29 cellular contexts compared by ENCODE assay signal in the genomic region with DNA sequence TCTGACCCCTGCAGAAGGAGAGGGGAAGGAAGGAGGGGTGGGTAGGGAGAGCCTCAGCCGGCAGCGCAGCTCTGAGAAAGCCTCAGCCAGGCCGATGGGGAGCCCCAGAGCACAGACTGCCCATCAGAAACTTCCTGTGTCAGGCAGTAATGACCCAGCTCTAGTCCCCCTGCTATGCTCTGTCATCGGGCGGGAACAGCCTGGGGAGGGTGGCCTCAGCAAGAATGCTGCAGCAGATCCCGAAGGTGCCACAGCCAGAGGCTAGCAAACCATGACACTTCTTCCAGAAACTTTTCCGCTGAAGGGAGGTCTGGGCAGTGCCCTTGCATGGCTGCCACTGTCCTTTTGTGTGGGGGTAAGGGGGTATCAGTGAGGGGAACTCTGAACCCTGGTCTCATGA.
DNase-seq lines count a peak whose midpoint lies in the region; ATAC-seq, FAIRE-seq and TF ChIP-seq lines count a peak whose summit lies in the region.
"Had no signal": no experiment of that assay in that cellular context is flagged by ENCODE, and none has a peak within 500 bp of the region (broad histone marks: within the 10 kb centered on the region; RNA-seq: fewer than 3 reads in every experiment).

No MANE protein-coding gene starts in this region.

- H3K9me3 Mint-ChIP-seq in nephron (peaks cover 8% of the 10 kb centered on the region), chondrocyte (ENCODE audit: low read depth) (peaks cover 9% of the 10 kb centered on the region)

- H3K4me1 ChIP-seq in Loucy (ENCODE audit: insufficient read depth, low read length, poor library complexity, severe bottlenecking): peaks cover 43% of the 10 kb centered on the region
- H3K4me1 ChIP-seq in K562 (replicated peaks in 1 of 2; ENCODE audit: control insufficient read depth in 2 of 2, insufficient read depth in 2 of 2, low read length in 2 of 2): peaks cover 10 to 27% of the 10 kb centered on the region in 2 experiments

- H3K9ac ChIP-seq in Loucy (ENCODE audit: low read depth, low read length, poor library complexity, severe bottlenecking) (peak overlapping the region; percentile 47), K562 (ENCODE audit: insufficient read depth in 1 of 2, low read depth in 2 of 2, low read length in 2 of 2) (no peak overlapping the region; a peak in 1 of 4 replicates)
- H3K9ac ChIP-seq: GM23248 had no signal

- TF ChIP-seq CTCF in Loucy (conservative IDR thresholded peaks at IDR 0.05; ENCODE audit: low read length): no peak
- no peak for TF ChIP-seq CTCF in K562 (IDR thresholded peaks at IDR 0.05 in 2 of 3, conservative IDR thresholded peaks at IDR 0.05 in 1 of 3; ENCODE audit: insufficient read depth in 2 of 3, low read depth in 1 of 3, low read length in 3 of 3)
- no peak for TF ChIP-seq CTCF in nephron (IDR thresholded peaks at IDR 0.05; ENCODE audit: unreplicated experiment in 3 of 3)
- no peak for TF ChIP-seq CTCF in chondrocyte (IDR thresholded peaks at IDR 0.05)

- TF ChIP-seq EP300 in K562 (IDR thresholded peaks at IDR 0.05; ENCODE audit: low read length): no peak

- H3K4me3 ChIP-seq in Loucy (ENCODE audit: low read length, poor library complexity, severe bottlenecking) (no peak overlapping the region), K562 (no peak overlapping the region)
- H3K4me3 ChIP-seq: GM23248, PC-9, SJSA1 had no signal

- BruUV-seq in K562 (replicated peaks; lab: Mats Ljungman, UMichigan): no TSS peak

- no peaks in the 10 kb centered on the region for H3K9me1 ChIP-seq in K562 (ENCODE audit: control insufficient read depth, insufficient read depth, low read length)

- H3K27me3 Mint-ChIP-seq in nephron (ENCODE audit: low read depth) (peaks cover 15% of the 10 kb centered on the region), chondrocyte (ENCODE audit: low read depth) (no peaks in the 10 kb centered on the region)
- H3K27me3 Mint-ChIP-seq: CD4-positive, alpha-beta memory T cell had no signal

- H3K36me3 Mint-ChIP-seq in nephron (ENCODE audit: low read depth) (no peaks in the 10 kb centered on the region), chondrocyte (ENCODE audit: low read depth) (no peaks in the 10 kb centered on the region)
- H3K36me3 Mint-ChIP-seq: CD4-positive, alpha-beta memory T cell; IgD-negative memory B cell had no signal

- no peak for TF ChIP-seq RAD21 in K562 (CRISPR knock-in tag; conservative IDR thresholded peaks at IDR 0.05 in 1 of 2, IDR thresholded peaks at IDR 0.05 in 1 of 2)

- POLR2A ChIA-PET in K562 (lab: Yijun Ruan, JAX): no interaction called here

- no peak overlapping the region for H2AFZ ChIP-seq in Loucy (ENCODE audit: low read length)
- no peak overlapping the region for H2AFZ ChIP-seq in K562 (ENCODE audit: low read depth, low read length)
- H2AFZ ChIP-seq: GM23248, PC-9 had no signal

- H3K27me3 ChIP-seq in Loucy (ENCODE audit: insufficient read depth, low read length, poor library complexity, severe bottlenecking): no peaks in the 10 kb centered on the region
- H3K27me3 ChIP-seq in K562 (ENCODE audit: control insufficient read depth in 2 of 2, insufficient read depth in 2 of 2, low read length in 2 of 2): no peaks in the 10 kb centered on the region
- H3K27me3 ChIP-seq: SJSA1 had no signal

- H3K9me2 ChIP-seq in Loucy (replicated peaks; ENCODE audit: low read depth, low read length): no peaks in the 10 kb centered on the region

- peak overlapping the region; percentile 25 to 96 (median 29) for H3K27ac Mint-ChIP-seq in nephron
- no peak overlapping the region for H3K27ac Mint-ChIP-seq in chondrocyte (ENCODE audit: unreplicated experiment)
- H3K27ac Mint-ChIP-seq: IgD-negative memory B cell had no signal

- H4K20me1 ChIP-seq in Loucy (ENCODE audit: insufficient read depth, low read length, poor library complexity, severe bottlenecking) (no peaks in the 10 kb centered on the region), K562 (replicated peaks; ENCODE audit: control insufficient read depth, insufficient read depth, low read length) (no peaks in the 10 kb centered on the region)

- DNase-seq in K562 (ENCODE audit: extremely low read depth in 1 of 4, low spot score in 3 of 4) (peak in 2 of 4 experiments; percentile 17 to 20), LoVo (ENCODE audit: low spot score) (no peak), chondrocyte (ENCODE audit: low spot score) (no peak), COR-L47 (lab: John Stamatoyannopoulos, UW) (no peak)
- DNase-seq: C1 segment of cervical spinal cord; Caco-2; CD4-positive, alpha-beta memory T cell; DMS79; EL; GF-D8; GM23248; H9; MV-4-11; NCI-H1105; NCI-H146; NCI-H1930; NCI-H2107; NCI-H446; NCI-H524 treated with DMSO at 0.1 percent for 48 hours; NCI-H82; NK-92 treated with Interleukin-12 subunit alpha and Interleukin-12 subunit beta, amount 100 ng/mL, for 24 hours; PC-9 had no signal

- H3K27ac ChIP-seq in K562 (ENCODE audit: extremely low read depth, low read depth, low read length): no peak overlapping the region
- H3K27ac ChIP-seq: GM23248, PC-9, SJSA1 had no signal

- ATAC-seq in K562 (peak; percentile 62), GM18517 (IDR thresholded peaks at IDR 0.05; ENCODE audit: unreplicated experiment) (no peak)
- ATAC-seq: Right ventricle myocardium inferior had no signal

- 18% methylated on average over 3 of the region's 7 CpGs for WGBS in K562 (ENCODE audit: insufficient coverage, low coverage, missing lambda C conversion rate)

- H3K36me3 ChIP-seq in Loucy (ENCODE audit: insufficient read depth, low read length) (no peaks in the 10 kb centered on the region), K562 (ENCODE audit: control insufficient read depth, insufficient read depth, low read length) (no peaks in the 10 kb centered on the region)
- H3K36me3 ChIP-seq: SJSA1 had no signal

- TF ChIP-seq POLR2A in K562 (conservative IDR thresholded peaks at IDR 0.05): no peak

- H3K9me3 ChIP-seq in Loucy (ENCODE audit: insufficient read depth, low read depth, low read length) (no peaks in the 10 kb centered on the region), K562 (replicated peaks; ENCODE audit: control insufficient read depth, insufficient read depth, low read depth, low read length) (no peaks in the 10 kb centered on the region)
- H3K9me3 ChIP-seq: Caco-2, SJSA1 had no signal

- H3K4me2 ChIP-seq in Loucy (ENCODE audit: low read depth, low read length, poor library complexity, severe bottlenecking) (peak overlapping the region; percentile 48), K562 (ENCODE audit: insufficient read depth, low read length) (no peak overlapping the region)
- H3K4me2 ChIP-seq: PC-9 had no signal

- intact Hi-C loops in K562 (cut with micrococcal nuclease): loop anchor here (2.0 to 10.0 kb wide), 3 partner anchors 274 to 446 kb away; no protein-coding TSS in a partner anchor

- no peaks in the 10 kb centered on the region for H3F3A ChIP-seq in Loucy (ENCODE audit: low read depth)

- in situ Hi-C loops in K562 (cut with MboI): no loop called here

- H3K4me1 Mint-ChIP-seq in nephron (peaks cover 48% of the 10 kb centered on the region), chondrocyte (ENCODE audit: low read depth) (peaks cover 14% of the 10 kb centered on the region)

- no peak for FAIRE-seq in K562 (lab: Jason Lieb, UNC)
- FAIRE-seq: GM12891 had no signal

- H3K4me3 Mint-ChIP-seq in nephron (peak overlapping the region in 1 of 3 experiments; percentile 40), chondrocyte (ENCODE audit: unreplicated experiment) (no peak overlapping the region)
- H3K4me3 Mint-ChIP-seq: CD4-positive, alpha-beta memory T cell; IgD-negative memory B cell had no signal

- CTCF ChIA-PET in K562 (lab: Yijun Ruan, JAX; ENCODE audit: low intra/inter-chr PET ratio): no interaction called here

- H3K79me2 ChIP-seq in Loucy (ENCODE audit: insufficient read depth, low read length) (no peaks in the 10 kb centered on the region), K562 (ENCODE audit: control insufficient read depth, insufficient read depth, low read length) (no peaks in the 10 kb centered on the region)

TF ChIP-seq in K562, 482 proteins besides CTCF, POLR2A, EP300 and RAD21 (continues in another document):
- TF ChIP-seq ZFP1 (CRISPR knock-in tag; IDR thresholded peaks at IDR 0.05) (no peak), ZNF143 (CRISPR knock-in tag; IDR thresholded peaks at IDR 0.05) (no peak), POLR2AphosphoS5 (IDR thresholded peaks at IDR 0.05; ENCODE audit: control insufficient read depth, insufficient read depth, low read depth, low read length) (no peak)
- TF ChIP-seq, protein P1, sequence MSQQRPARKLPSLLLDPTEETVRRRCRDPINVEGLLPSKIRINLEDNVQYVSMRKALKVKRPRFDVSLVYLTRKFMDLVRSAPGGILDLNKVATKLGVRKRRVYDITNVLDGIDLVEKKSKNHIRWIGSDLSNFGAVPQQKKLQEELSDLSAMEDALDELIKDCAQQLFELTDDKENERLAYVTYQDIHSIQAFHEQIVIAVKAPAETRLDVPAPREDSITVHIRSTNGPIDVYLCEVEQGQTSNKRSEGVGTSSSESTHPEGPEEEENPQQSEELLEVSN (IDR thresholded peaks at IDR 0.05; ENCODE audit: borderline replicate concordance in 1 of 2, extremely low read depth in 1 of 2, insufficient read depth in 1 of 2, insufficient read length in 1 of 2, low read depth in 1 of 2, low read length in 1 of 2, poor library complexity in 1 of 2, severe bottlenecking in 1 of 2): peak in 1 of 2 experiments; percentile 48
- TF ChIP-seq, protein P2, sequence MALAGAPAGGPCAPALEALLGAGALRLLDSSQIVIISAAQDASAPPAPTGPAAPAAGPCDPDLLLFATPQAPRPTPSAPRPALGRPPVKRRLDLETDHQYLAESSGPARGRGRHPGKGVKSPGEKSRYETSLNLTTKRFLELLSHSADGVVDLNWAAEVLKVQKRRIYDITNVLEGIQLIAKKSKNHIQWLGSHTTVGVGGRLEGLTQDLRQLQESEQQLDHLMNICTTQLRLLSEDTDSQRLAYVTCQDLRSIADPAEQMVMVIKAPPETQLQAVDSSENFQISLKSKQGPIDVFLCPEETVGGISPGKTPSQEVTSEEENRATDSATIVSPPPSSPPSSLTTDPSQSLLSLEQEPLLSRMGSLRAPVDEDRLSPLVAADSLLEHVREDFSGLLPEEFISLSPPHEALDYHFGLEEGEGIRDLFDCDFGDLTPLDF (CRISPR knock-in tag; IDR thresholded peaks at IDR 0.05): no peak
